17 cellular contexts compared by ENCODE assay signal in genomic region chr15:40234783-40235182, GRCh38. TPM values are rescaled to one million over a fixed set of nuclear protein-coding genes. Genes with fewer than 3 reads are reported as not detected.
A peak's percentile ranks its signal among the peaks of the same experiment; 100 is the strongest.
DNase-seq lines count a peak whose midpoint lies in the region; ATAC-seq, FAIRE-seq and TF ChIP-seq lines count a peak whose summit lies in the region.
"Had no signal": no experiment of that assay in that cellular context is flagged by ENCODE, and none has a peak within 500 bp of the region (broad histone marks: within the 10 kb centered on the region; RNA-seq: fewer than 3 reads in every experiment).

No MANE protein-coding gene starts in this region.

- 0 out of 2 replicates have a peak, but pooled peaks cover 3% of the 10 kb centered on the region for H3K79me2 ChIP-seq in GM23338 (replicated peaks; ENCODE audit: insufficient read depth)

- H3K27ac Mint-ChIP-seq in GM23338 = no peak overlapping the region; the same call in 1 of the 2 replicates
- H3K27ac Mint-ChIP-seq in neural crest cell (ENCODE audit: unreplicated experiment) = peak overlapping the region; percentile 84
- H3K27ac Mint-ChIP-seq: activated T-cell treated with anti-CD3 and anti-CD28 coated beads, Interleukin-2, amount 50 U/mL, for 24 hours had no signal

- H3K9me2 ChIP-seq in GM23338 (ENCODE audit: insufficient read depth) = no peaks in the 10 kb centered on the region

- H3K4me3 ChIP-seq in GM23338 (no peak overlapping the region), bronchial epithelial cell (ENCODE audit: low read depth, low read length) (no peak overlapping the region)
- H3K4me3 ChIP-seq: SJSA1, transverse colon had no signal

- H3K36me3 Mint-ChIP-seq in GM23338 (ENCODE audit: low read depth) (peaks cover under 1% of the 10 kb centered on the region; the same call in 1 of the 3 replicates), neural crest cell (ENCODE audit: low read depth) (no peaks in the 10 kb centered on the region)

- H2AFZ ChIP-seq in GM23338 = no peak overlapping the region

- no peak for DNase-seq in GM23338 (ENCODE audit: low spot score)
- peak; percentile 57 for DNase-seq in M059J (ENCODE audit: low read depth)
- peak; percentile 62 for DNase-seq in bronchial epithelial cell (ENCODE audit: low read depth)
- no peak for DNase-seq in neural crest cell (ENCODE audit: low read depth, low spot score)
- no peak for DNase-seq in DMS114 treated with DMSO at 0.1 percent for 48 hours (lab: John Stamatoyannopoulos, UW; ENCODE audit: unreplicated experiment)
- no peak for DNase-seq in NCI-H2107 treated with DMSO at 0.1 percent for 48 hours (lab: John Stamatoyannopoulos, UW; ENCODE audit: unreplicated experiment)
- DNase-seq: activated CD4-positive, CD25-positive, alpha-beta regulatory T cell treated with anti-CD3 and anti-CD28 coated beads, Interleukin-2, amount 50 U/mL, for 72 hours; activated T-cell treated with anti-CD3 and anti-CD28 coated beads, Interleukin-2, amount 50 U/mL, for 24 hours; NCI-H1417 treated with DMSO at 0.1 percent for 48 hours; NCI-H526 treated with DMSO at 0.1 percent for 48 hours; transverse colon had no signal

- no peaks in the 10 kb centered on the region for H4K20me1 ChIP-seq in GM23338 (replicated peaks; ENCODE audit: insufficient read depth)

- H3K4me1 ChIP-seq in GM23338 (ENCODE audit: insufficient read depth) = peaks cover 14% of the 10 kb centered on the region

- peaks cover 24% of the 10 kb centered on the region; the same call in 1 of the 2 replicates for H3F3A ChIP-seq in GM23338 (replicated peaks; ENCODE audit: low read depth)

- ATAC-seq in GM23338 (no peak), GM19463 (IDR thresholded peaks at IDR 0.05; ENCODE audit: unreplicated experiment) (no peak), SK-N-SH treated with all-trans-retinoic acid at 6 μM for 48 hours (no peak)

- peaks cover 24% of the 10 kb centered on the region for H3K4me1 Mint-ChIP-seq in GM23338
- peaks cover 13% of the 10 kb centered on the region for H3K4me1 Mint-ChIP-seq in neural crest cell

- no peak for FAIRE-seq in bronchial epithelial cell (lab: Jason Lieb, UNC)
- FAIRE-seq: frontal cortex, islet of Langerhans had no signal

- H3K27me3 ChIP-seq in GM23338 (ENCODE audit: insufficient read depth) = peaks cover 8% of the 10 kb centered on the region; the same call in 1 of the 2 replicates
- H3K27me3 ChIP-seq in bronchial epithelial cell (ENCODE audit: control insufficient read depth, insufficient read depth, low read length) = no peaks in the 10 kb centered on the region
- H3K27me3 ChIP-seq: SJSA1 had no signal

- no peak overlapping the region for H3K4me2 ChIP-seq in GM23338

- peaks cover 4% of the 10 kb centered on the region for H3K36me3 ChIP-seq in GM23338 (ENCODE audit: insufficient read depth)
- H3K36me3 ChIP-seq in bronchial epithelial cell (ENCODE audit: control insufficient read depth, insufficient read depth, low read length) = no peaks in the 10 kb centered on the region
- H3K36me3 ChIP-seq: transverse colon had no signal

- H3K4me3 Mint-ChIP-seq in GM23338 (no peak overlapping the region), neural crest cell (no peak overlapping the region)
- H3K4me3 Mint-ChIP-seq: activated T-cell treated with anti-CD3 and anti-CD28 coated beads, Interleukin-2, amount 50 U/mL, for 24 hours had no signal

- H3K27ac ChIP-seq in GM23338 (ENCODE audit: low read depth) = 0 out of 2 replicates have a peak overlapping the region, but pooled peaks have one; percentile 27
- H3K27ac ChIP-seq: SJSA1, transverse colon had no signal

- H3K9me3 Mint-ChIP-seq in GM23338 (no peaks in the 10 kb centered on the region), neural crest cell (no peaks in the 10 kb centered on the region)
- H3K9me3 Mint-ChIP-seq: activated T-cell treated with anti-CD3 and anti-CD28 coated beads, Interleukin-2, amount 50 U/mL, for 24 hours had no signal

- TF ChIP-seq CTCF in GM23338 (conservative IDR thresholded peaks at IDR 0.05; ENCODE audit: low read depth in 2 of 2) (no peak), bronchial epithelial cell (IDR thresholded peaks at IDR 0.05; ENCODE audit: insufficient read depth, low read length, severe bottlenecking) (no peak), neural crest cell (conservative IDR thresholded peaks at IDR 0.05) (no peak)

- H3K27me3 Mint-ChIP-seq in GM23338 (ENCODE audit: insufficient read depth, low read depth, poor library complexity) (peaks cover 13% of the 10 kb centered on the region), neural crest cell (ENCODE audit: low read depth) (peaks cover 20% of the 10 kb centered on the region)

TF ChIP-seq in GM23338, 12 proteins besides CTCF, POLR2A, EP300 and RAD21:
- no peak for TF ChIP-seq NANOG (IDR thresholded peaks at IDR 0.05; ENCODE audit: borderline replicate concordance)
- TF ChIP-seq ZNF114 (CRISPR knock-in tag; IDR thresholded peaks at IDR 0.05) = no peak

TF ChIP-seq in SK-N-SH treated with all-trans-retinoic acid at 6 μM for 48 hours, 23 proteins besides CTCF, POLR2A, EP300 and RAD21 (continues in another document):
- TF ChIP-seq ZC3H10 (CRISPR knock-in tag; IDR thresholded peaks at IDR 0.05) = no peak
- no peak for TF ChIP-seq TOX (CRISPR knock-in tag; IDR thresholded peaks at IDR 0.05; ENCODE audit: borderline replicate concordance)
- no peak for TF ChIP-seq GLIS3 (CRISPR knock-in tag; IDR thresholded peaks at IDR 0.05)
- TF ChIP-seq POU6F1 (CRISPR knock-in tag; IDR thresholded peaks at IDR 0.05; ENCODE audit: borderline replicate concordance, low read depth) = no peak
- TF ChIP-seq PPARA (CRISPR knock-in tag; IDR thresholded peaks at IDR 0.05; ENCODE audit: borderline replicate concordance) = no peak
- TF ChIP-seq SNAI2 (CRISPR knock-in tag; IDR thresholded peaks at IDR 0.05) = no peak
- TF ChIP-seq CSDC2 (CRISPR knock-in tag; IDR thresholded peaks at IDR 0.05) = no peak
- no peak for TF ChIP-seq ISL1 (CRISPR knock-in tag; IDR thresholded peaks at IDR 0.05)
- TF ChIP-seq ARNTL (CRISPR knock-in tag; IDR thresholded peaks at IDR 0.05; ENCODE audit: borderline replicate concordance, low read depth) = no peak
- TF ChIP-seq TCF4 (CRISPR knock-in tag; IDR thresholded peaks at IDR 0.05; ENCODE audit: borderline replicate concordance) = no peak
- TF ChIP-seq PATZ1 (CRISPR knock-in tag; IDR thresholded peaks at IDR 0.05; ENCODE audit: borderline replicate concordance) = no peak

RNA-seq across cellular contexts. Expression of gene PAK6, which starts 4.1 kb away (rescaled TPM):
- total RNA-seq in GM23338 (2014; rRNA removed; shearing (Covaris generic)) = 6.6 and 20.0 TPM in 2 replicates
- 2.4 and 2.9 TPM in 2 replicates for polyA plus RNA-seq in GM23338 (2016; fragmentation: Nextera tagmentation; extraction: Ambion mirVana)
- total RNA-seq in M059J (2014; rRNA removed; shearing (Covaris generic)) = 9.8 and 13.0 TPM in 2 replicates
- total RNA-seq in bronchial epithelial cell (11.6 and 11.8 TPM in 2 replicates), neural crest cell (0.28 and 0.93 TPM in 2 replicates)

RNA-seq across cellular contexts. Expression of gene ANKRD63, which starts 48.1 kb away (rescaled TPM):
- 0.59 and 0.74 TPM in 2 replicates for total RNA-seq in GM23338 (2014; rRNA removed; shearing (Covaris generic))
- polyA plus RNA-seq in GM23338 (2016; fragmentation: Nextera tagmentation; extraction: Ambion mirVana) = not detected in 2 replicates
- total RNA-seq in M059J (2014; rRNA removed; shearing (Covaris generic)) = not detected in 2 replicates
- total RNA-seq in bronchial epithelial cell = not detected in 2 replicates
- total RNA-seq in neural crest cell = not detected in 2 replicates
- total RNA-seq: HT-29, transverse colon had no signal

Comparison
In these comparisons a context has a peak if more than half of its experiments do, and no peak if none do; other contexts are left out.
1. DNase-seq: peak in M059J (single experiment) and bronchial epithelial cell (single experiment); none in GM23338 (single experiment), neural crest cell (single experiment), DMS114 treated with DMSO at 0.1 percent for 48 hours (single experiment) and NCI-H2107 treated with DMSO at 0.1 percent for 48 hours (single experiment).